Comparison of ENCODE assay signal across 23 cellular contexts in genomic region chrX:51862920-51863319, GRCh38. TPM values are rescaled to one million over a fixed set of nuclear protein-coding genes. Genes with fewer than 3 reads are reported as not detected.
DNase-seq lines count a peak whose midpoint lies in the region; ATAC-seq, FAIRE-seq and TF ChIP-seq lines count a peak whose summit lies in the region.
"Had no signal": no experiment of that assay in that cellular context is flagged by ENCODE, and none has a peak within 500 bp of the region (broad histone marks: within the 10 kb centered on the region; RNA-seq: fewer than 3 reads in every experiment).

No MANE protein-coding gene starts in this region.

- H3K36me3 Mint-ChIP-seq in CD8-positive, alpha-beta memory T cell: peaks cover 4 to 26% (median 21%) of the 10 kb centered on the region in 3 donors

- CTCF ChIA-PET in CD8-positive, alpha-beta memory T cell (lab: Charles Lee): no interaction called here

- DNase-seq in GM18507 (ENCODE audit: extremely low spot score, insufficient read length, low read depth): no peak
- peak; percentile 27 for DNase-seq in amniotic epithelial cell (ENCODE audit: low read depth)
- no peak for DNase-seq in thyroid gland
- no peak for DNase-seq in sigmoid colon
- DNase-seq in CD8-positive, alpha-beta memory T cell: no peak
- DNase-seq: CD4-positive, CD25-positive, alpha-beta regulatory T cell; central memory CD4-positive, alpha-beta T cell; DMS153; dorsolateral prefrontal cortex; glutamatergic neuron; NCI-H1105 treated with DMSO at 0.1 percent for 48 hours; NCI-H446; psoas muscle; SHP77 treated with DMSO at 0.1 percent for 48 hours; T-cell had no signal

- peak; percentile 21 for FAIRE-seq in GM18507 (lab: Jason Lieb, UNC)
- FAIRE-seq: endothelial cell of umbilical vein, TTC549 had no signal

- TF ChIP-seq EP300 in sigmoid colon (IDR thresholded peaks at IDR 0.05): no peak

- no peaks in the 10 kb centered on the region for H3K36me3 ChIP-seq in thyroid gland
- no peaks in the 10 kb centered on the region for H3K36me3 ChIP-seq in sigmoid colon
- no peaks in the 10 kb centered on the region for H3K36me3 ChIP-seq in CD8-positive, alpha-beta memory T cell (ENCODE audit: insufficient read depth, low read length)

- H3K4me3 ChIP-seq in thyroid gland (replicated peaks in 1 of 3) (no peak overlapping the region), sigmoid colon (no peak overlapping the region)
- H3K4me3 ChIP-seq in CD8-positive, alpha-beta memory T cell (ENCODE audit: low read length): no peak overlapping the region
- H3K4me3 ChIP-seq: dorsolateral prefrontal cortex, GM23338, psoas muscle had no signal

- TF ChIP-seq POLR2A in thyroid gland (IDR thresholded peaks at IDR 0.05) (no peak), sigmoid colon (IDR thresholded peaks at IDR 0.05) (no peak)

- ATAC-seq in GM18909 (IDR thresholded peaks at IDR 0.05; ENCODE audit: poor library complexity, unreplicated experiment) (peak; percentile 72), HG02885 (IDR thresholded peaks at IDR 0.05; ENCODE audit: poor library complexity, unreplicated experiment) (peak; percentile 76), SK-N-SH treated with all-trans-retinoic acid at 6 μM for 48 hours (no peak)
- ATAC-seq: GM23338, psoas muscle, T-cell had no signal

- no peak overlapping the region for H3K27ac Mint-ChIP-seq in CD8-positive, alpha-beta memory T cell
- H3K27ac Mint-ChIP-seq: activated naive CD8-positive, alpha-beta T cell; activated T-helper 1 cell treated with anti-CD3 and anti-CD28 coated beads, Interleukin-12 subunit alpha, Interleukin-12 subunit beta, Interleukin-2, Interleukin-4 antibody, amounts not matched to agents 30 ng/mL and 10 ng/mL and 1 ng/mL, durations not matched to agents 14 hours and 24 hours and 36 hours; CD4-positive, CD25-positive, alpha-beta regulatory T cell; GM23338; T-cell had no signal

- no peaks in the 10 kb centered on the region for H3K27me3 ChIP-seq in thyroid gland
- H3K27me3 ChIP-seq in sigmoid colon: no peaks in the 10 kb centered on the region
- H3K27me3 ChIP-seq in CD8-positive, alpha-beta memory T cell (ENCODE audit: insufficient read depth, low read length, poor library complexity, severe bottlenecking): no peaks in the 10 kb centered on the region

- no peaks in the 10 kb centered on the region for H3K9me3 ChIP-seq in thyroid gland
- no peaks in the 10 kb centered on the region for H3K9me3 ChIP-seq in sigmoid colon
- no peaks in the 10 kb centered on the region for H3K9me3 ChIP-seq in CD8-positive, alpha-beta memory T cell (ENCODE audit: low read length)

- intact Hi-C loops in thyroid gland (cut with DNase I) (no loop called here), sigmoid colon (cut with DNase I) (no loop called here)

- no peak overlapping the region for H3K27ac ChIP-seq in thyroid gland
- no peak overlapping the region for H3K27ac ChIP-seq in sigmoid colon
- no peak overlapping the region for H3K27ac ChIP-seq in CD8-positive, alpha-beta memory T cell (ENCODE audit: low read depth, low read length)
- H3K27ac ChIP-seq: dorsolateral prefrontal cortex, psoas muscle had no signal

- POLR2A ChIA-PET in CD8-positive, alpha-beta memory T cell (lab: Charles Lee): no interaction called here

- 87 to 95% methylated on average over 1 of the region's 1 CpG for WGBS in thyroid gland, 2 donors
- 90 to 98% methylated on average over 1 of the region's 1 CpG for WGBS in sigmoid colon, 2 donors

- TF ChIP-seq CTCF in thyroid gland (IDR thresholded peaks at IDR 0.05) (no peak), sigmoid colon (IDR thresholded peaks at IDR 0.05) (no peak)

- H3K9me3 Mint-ChIP-seq in CD8-positive, alpha-beta memory T cell: peaks cover 0 to 34% (median 10%) of the 10 kb centered on the region in 5 donors

- H3K4me3 Mint-ChIP-seq in CD8-positive, alpha-beta memory T cell: no peak overlapping the region
- H3K4me3 Mint-ChIP-seq: activated naive CD8-positive, alpha-beta T cell; activated T-helper 1 cell treated with anti-CD3 and anti-CD28 coated beads, Interleukin-12 subunit alpha, Interleukin-12 subunit beta, Interleukin-2, Interleukin-4 antibody, amounts not matched to agents 30 ng/mL and 10 ng/mL and 1 ng/mL, durations not matched to agents 14 hours and 24 hours and 36 hours; CD4-positive, CD25-positive, alpha-beta regulatory T cell; GM23338; T-cell had no signal

- H3K4me1 ChIP-seq in thyroid gland (no peaks in the 10 kb centered on the region), sigmoid colon (no peaks in the 10 kb centered on the region)
- H3K4me1 ChIP-seq in CD8-positive, alpha-beta memory T cell (ENCODE audit: insufficient read depth, low read length): no peaks in the 10 kb centered on the region
- H3K4me1 ChIP-seq: psoas muscle had no signal

- no peaks in the 10 kb centered on the region for H3K27me3 Mint-ChIP-seq in CD8-positive, alpha-beta memory T cell
- H3K27me3 Mint-ChIP-seq: activated naive CD8-positive, alpha-beta T cell; CD4-positive, CD25-positive, alpha-beta regulatory T cell had no signal

- H3K4me1 Mint-ChIP-seq in CD8-positive, alpha-beta memory T cell: peaks cover 20 to 43% (median 24%) of the 10 kb centered on the region in 3 donors

TF ChIP-seq in SK-N-SH treated with all-trans-retinoic acid at 6 μM for 48 hours, 23 proteins besides CTCF, POLR2A, EP300 and RAD21:
- no peak for TF ChIP-seq RARB (CRISPR knock-in tag; IDR thresholded peaks at IDR 0.05)
- TF ChIP-seq ZNF8 (CRISPR knock-in tag; IDR thresholded peaks at IDR 0.05): no peak
- TF ChIP-seq OSR1 (CRISPR knock-in tag; IDR thresholded peaks at IDR 0.05): no peak
- no peak for TF ChIP-seq TCF4 (CRISPR knock-in tag; IDR thresholded peaks at IDR 0.05; ENCODE audit: borderline replicate concordance)
- TF ChIP-seq BACH2 (CRISPR knock-in tag; IDR thresholded peaks at IDR 0.05; ENCODE audit: borderline replicate concordance): no peak
- no peak for TF ChIP-seq TSHZ2 (CRISPR knock-in tag; IDR thresholded peaks at IDR 0.05)
- TF ChIP-seq GLIS3 (CRISPR knock-in tag; IDR thresholded peaks at IDR 0.05): no peak
TF ChIP-seq in SK-N-SH treated with all-trans-retinoic acid at 6 μM for 48 hours: peak in this region for 0.

RNA-seq across cellular contexts. Expression of gene MAGED1, which starts 30.5 kb away (rescaled TPM):
- total RNA-seq in thyroid gland (100 to 1,000 TPM in 3 of 4 donors, 10 to 100 TPM in 1; 83.7 to 277 (median 201) TPM), sigmoid colon (10 to 100 TPM; 34.6 to 51.4 (median 41.9) TPM)
- 10 to 100 TPM; 27.0 to 47.2 (median 31.4) TPM for polyA plus RNA-seq in sigmoid colon
- 10 to 100 TPM; 31.9 to 33.9 TPM for total RNA-seq in CD8-positive, alpha-beta memory T cell
- 59.2 TPM for polyA plus RNA-seq in CD8-positive, alpha-beta memory T cell
